In genomic region chr4:6322761-6323566, GRCh38 we compare ENCODE assay signal across 1 cellular context.
TF ChIP-seq lines count a peak whose summit lies in the region.

No MANE protein-coding gene starts in this region.

TF ChIP-seq in HepG2, 621 proteins besides CTCF, POLR2A, EP300 and RAD21 (continued from another document and continues in another):
- TF ChIP-seq ZNF33A (CRISPR knock-in tag; IDR thresholded peaks at IDR 0.05; ENCODE audit: borderline replicate concordance) (no peak), ZNF709 (CRISPR knock-in tag; IDR thresholded peaks at IDR 0.05) (no peak), KDM5A (IDR thresholded peaks at IDR 0.05; ENCODE audit: borderline replicate concordance, low read length) (no peak), TRAFD1 (CRISPR knock-in tag; IDR thresholded peaks at IDR 0.05; ENCODE audit: borderline replicate concordance) (no peak), SKIL (CRISPR knock-in tag; IDR thresholded peaks at IDR 0.05; ENCODE audit: borderline replicate concordance) (peak; percentile 85), ZNF670 (CRISPR knock-in tag; IDR thresholded peaks at IDR 0.05; ENCODE audit: borderline replicate concordance) (no peak), ZSCAN12 (CRISPR knock-in tag; IDR thresholded peaks at IDR 0.05) (no peak), HIC2 (CRISPR knock-in tag; IDR thresholded peaks at IDR 0.05; ENCODE audit: low read depth) (no peak), ZNF790 (CRISPR knock-in tag; IDR thresholded peaks at IDR 0.05; ENCODE audit: borderline replicate concordance) (no peak), MEF2D (CRISPR knock-in tag; IDR thresholded peaks at IDR 0.05) (peak; percentile 74; the same call in 1 of the 2 replicates), FIP1L1 (IDR thresholded peaks at IDR 0.05; ENCODE audit: borderline replicate concordance, insufficient read depth, low read depth, low read length) (no peak), ZFP36 (IDR thresholded peaks at IDR 0.05; ENCODE audit: borderline replicate concordance, low read depth, low read length, partially characterized antibody) (no peak), SYNCRIP (IDR thresholded peaks at IDR 0.05; ENCODE audit: insufficient read depth, low read depth, low read length) (no peak), ZNF264 (CRISPR knock-in tag; IDR thresholded peaks at IDR 0.05) (no peak), ZNF253 (CRISPR knock-in tag; IDR thresholded peaks at IDR 0.05; ENCODE audit: borderline replicate concordance) (no peak), CHD4 (IDR thresholded peaks at IDR 0.05; ENCODE audit: borderline replicate concordance, low read length) (no peak), TAF15 (IDR thresholded peaks at IDR 0.05; ENCODE audit: low read depth, low read length, poor library complexity, severe bottlenecking) (no peak), ZNF34 (CRISPR knock-in tag; IDR thresholded peaks at IDR 0.05; ENCODE audit: borderline replicate concordance) (no peak), GATA4 (IDR thresholded peaks at IDR 0.05; ENCODE audit: borderline replicate concordance, low read depth) (peak; percentile 61; the same call in 1 of the 2 replicates), SAFB2 (CRISPR knock-in tag; IDR thresholded peaks at IDR 0.05; ENCODE audit: borderline replicate concordance, low read depth) (peak; percentile 77; the same call in 1 of the 2 replicates), PRPF4 (IDR thresholded peaks at IDR 0.05; ENCODE audit: low read depth, low read length, poor library complexity, severe bottlenecking) (no peak), HDAC2 (CRISPR knock-in tag; IDR thresholded peaks at IDR 0.05) (peak; percentile 77), RNF2 (conservative IDR thresholded peaks at IDR 0.05; ENCODE audit: low read depth) (no peak), ZBTB42 (CRISPR knock-in tag; IDR thresholded peaks at IDR 0.05) (peak; percentile 54; the same call in 1 of the 2 replicates), ZNF280B (CRISPR knock-in tag; IDR thresholded peaks at IDR 0.05; ENCODE audit: borderline replicate concordance) (no peak; the same call in 1 of the 2 replicates), ARNT2 (CRISPR knock-in tag; IDR thresholded peaks at IDR 0.05; ENCODE audit: low read depth) (no peak), ARNT (IDR thresholded peaks at IDR 0.05) (no peak), KAT7 (CRISPR knock-in tag; IDR thresholded peaks at IDR 0.05; ENCODE audit: borderline replicate concordance) (no peak), DBP (CRISPR knock-in tag; IDR thresholded peaks at IDR 0.05; ENCODE audit: not compliant biosample characterization) (no peak), ZNF607 (CRISPR knock-in tag; IDR thresholded peaks at IDR 0.05; ENCODE audit: borderline replicate concordance) (no peak), ZNF781 (CRISPR knock-in tag; IDR thresholded peaks at IDR 0.05; ENCODE audit: borderline replicate concordance, not compliant biosample characterization) (no peak), TEF (CRISPR knock-in tag; IDR thresholded peaks at IDR 0.05) (no peak), ZGPAT (CRISPR knock-in tag; IDR thresholded peaks at IDR 0.05) (no peak; the same call in 1 of the 2 replicates), NFRKB (IDR thresholded peaks at IDR 0.05) (no peak), ZNF615 (CRISPR knock-in tag; IDR thresholded peaks at IDR 0.05; ENCODE audit: borderline replicate concordance) (no peak), TBX3 (IDR thresholded peaks at IDR 0.05; ENCODE audit: borderline replicate concordance) (no peak), CREBL2 (CRISPR knock-in tag; IDR thresholded peaks at IDR 0.05; ENCODE audit: borderline replicate concordance) (no peak), ZBTB40 (IDR thresholded peaks at IDR 0.05) (no peak), ZBTB40 (CRISPR knock-in tag; IDR thresholded peaks at IDR 0.05) (no peak), MLLT10 (CRISPR knock-in tag; IDR thresholded peaks at IDR 0.05) (no peak)
